ENCODE assay signal across 10 cellular contexts in the genomic region with DNA sequence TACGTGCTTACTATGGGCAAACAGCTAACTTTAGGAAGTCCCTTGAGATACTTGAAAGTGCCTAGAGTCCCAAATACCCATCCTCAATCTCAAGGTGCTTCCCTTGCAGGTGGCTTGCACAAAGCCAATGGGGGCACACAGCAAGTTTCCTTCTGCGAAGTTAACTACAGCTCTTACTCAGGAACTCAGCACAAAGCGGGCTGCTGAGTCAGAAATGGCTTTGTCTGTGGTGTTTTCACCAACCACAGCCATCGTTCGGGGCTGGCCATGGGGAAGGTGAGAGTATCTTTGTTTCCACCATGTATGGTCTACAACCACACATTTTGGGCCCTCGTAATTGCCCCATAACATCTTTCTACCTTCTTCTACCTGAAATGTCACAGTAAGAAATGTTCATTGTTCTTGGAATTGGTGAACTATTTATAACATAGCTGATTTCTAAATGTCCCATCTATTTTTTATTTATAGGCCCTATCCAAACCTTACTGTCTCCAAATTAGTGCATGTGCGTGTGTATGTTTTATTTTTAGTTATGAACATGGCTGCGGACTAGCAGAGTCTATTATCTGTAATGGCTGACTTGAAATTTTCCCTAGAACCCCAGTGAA. TPM values are rescaled to one million over a fixed set of nuclear protein-coding genes. Genes with fewer than 3 reads are reported as not detected.
DNase-seq lines count a peak whose midpoint lies in the region; ATAC-seq, FAIRE-seq and TF ChIP-seq lines count a peak whose summit lies in the region.
"Had no signal": no experiment of that assay in that cellular context is flagged by ENCODE, and none has a peak within 500 bp of the region (broad histone marks: within the 10 kb centered on the region; RNA-seq: fewer than 3 reads in every experiment).

No MANE protein-coding gene starts in this region.

- RAD21 ChIA-PET in GM12878 (lab: Charles Lee; ENCODE audit: unreplicated experiment) = interaction anchor here (0.7 to 3.8 kb wide), 9 partner anchors 8 to 301 kb away, joined by 3 to 25 read pairs (median 4); a partner anchor contains a TSS

- H3K4me3 ChIP-seq in GM12865 (ENCODE audit: low read depth, low read length) = no peak overlapping the region
- no peak overlapping the region for H3K4me3 ChIP-seq in KMS-11 (IDR thresholded peaks at IDR 0.05; ENCODE audit: insufficient read depth, low read depth, low read length)
- no peak overlapping the region for H3K4me3 ChIP-seq in GM12878

- H3K27ac ChIP-seq in KMS-11 (no peak overlapping the region), GM12878 (ENCODE audit: control insufficient read depth, insufficient read depth) (peak overlapping the region; percentile 68)

- H3K36me3 ChIP-seq in KMS-11 (ENCODE audit: insufficient read depth) = no peaks in the 10 kb centered on the region
- no peaks in the 10 kb centered on the region for H3K36me3 ChIP-seq in GM12878 (ENCODE audit: control insufficient read depth in 2 of 2, insufficient read depth in 2 of 2, low read length in 1 of 2)

- H3K4me2 ChIP-seq in KMS-11 = peak overlapping the region; percentile 66
- H3K4me2 ChIP-seq in GM12878 (ENCODE audit: control insufficient read depth, insufficient read depth) = peak overlapping the region; percentile 12; the same call in 1 of the 2 replicates

- FAIRE-seq in GM12878 (lab: Jason Lieb, UNC) = peak; percentile 99
- FAIRE-seq: D721Med had no signal

- POLR2A ChIA-PET in GM12878 (lab: Charles Lee) = interaction anchor here (0.5 to 3.5 kb wide), 5 partner anchors 12 to 57 kb away, joined by 3 to 15 read pairs (median 5); no protein-coding TSS in a partner anchor

- intact Hi-C loops in GM12878 (cut with micrococcal nuclease; ENCODE audit: unreplicated experiment) = loop anchor here (1.0 kb wide), 2 partner anchors 19 to 37 kb away; no protein-coding TSS in a partner anchor

- H3K4me1 ChIP-seq in KMS-11 (ENCODE audit: low read depth, poor library complexity, severe bottlenecking) = peaks cover 57% of the 10 kb centered on the region
- peaks cover 35% of the 10 kb centered on the region for H3K4me1 ChIP-seq in GM12878 (ENCODE audit: control insufficient read depth, insufficient read depth, low read length)

- peak; percentile 97 to 99 for TF ChIP-seq EP300 in GM12878 (IDR thresholded peaks at IDR 0.05; ENCODE audit: borderline replicate concordance in 1 of 2, control insufficient read depth in 1 of 2, low read depth in 2 of 2, low read length in 2 of 2)

- H4K20me1 ChIP-seq in KMS-11 (ENCODE audit: insufficient read depth) (no peaks in the 10 kb centered on the region), GM12878 (ENCODE audit: control insufficient read depth, insufficient read depth) (no peaks in the 10 kb centered on the region)

- SMC1A ChIA-PET in GM12878 (lab: Charles Lee; ENCODE audit: uncharacterized antibody, unreplicated experiment) = interaction anchor here (0.6 to 3.5 kb wide), 9 partner anchors 9 to 104 kb away, joined by 3 to 42 read pairs (median 9); a partner anchor contains a TSS

- H2AFZ ChIP-seq in KMS-11 (ENCODE audit: low read depth) (no peak overlapping the region), GM12878 (ENCODE audit: control insufficient read depth, low read depth, low read length) (no peak overlapping the region)

- in situ Hi-C loops in GM12878 (cut with MboI) = loop anchor here (10.0 to 25.0 kb wide), 3 partner anchors 716 to 1686 kb away; a partner anchor contains a TSS

- peak; percentile 97 for DNase-seq in GM12865 (ENCODE audit: low read depth)
- DNase-seq in GM12878 (ENCODE audit: low read depth, low spot score) = peak; percentile 95
- no peak for DNase-seq in medulla oblongata (ENCODE audit: extremely low spot score)
- DNase-seq in UCSD-AML1 (lab: John Stamatoyannopoulos, UW; ENCODE audit: unreplicated experiment) = no peak
- no peak for DNase-seq in pons (ENCODE audit: low spot score)
- DNase-seq in HuH-7.5 (ENCODE audit: low spot score) = no peak

- no TSS peak for BruUV-seq in GM12878 (replicated peaks; lab: Mats Ljungman, UMichigan)

- under 1% methylated on average over 8 of the region's 8 CpGs for WGBS in GM12878 (ENCODE audit: insufficient coverage, insufficient replicate concordance, low lambda C conversion rate, missing lambda C conversion rate)

- CTCF ChIA-PET in GM12878 (lab: Yijun Ruan, JAX) = interaction anchor here (0.9 to 6.9 kb wide), 8 partner anchors 9 to 401 kb away, joined by 3 to 97 read pairs (median 7); a partner anchor contains a TSS

- TF ChIP-seq POLR2A in GM12878 (IDR thresholded peaks at IDR 0.05; ENCODE audit: low read depth, low read length) = no peak

- TF ChIP-seq CTCF in GM12865 (IDR thresholded peaks at IDR 0.05; ENCODE audit: insufficient read depth, low read depth, low read length, missing control alignments) = no peak
- no peak for TF ChIP-seq CTCF in KMS-11 (conservative IDR thresholded peaks at IDR 0.05; ENCODE audit: low read depth, low read length)
- no peak for TF ChIP-seq CTCF in GM12878 (IDR thresholded peaks at IDR 0.05 in 2 of 3, conservative IDR thresholded peaks at IDR 0.05 in 1 of 3; ENCODE audit: control insufficient read depth in 2 of 3, extremely low read depth in 1 of 3, insufficient read depth in 1 of 3, low read depth in 3 of 3, low read length in 3 of 3)

- H3K9ac ChIP-seq in KMS-11 (no peak overlapping the region), GM12878 (ENCODE audit: control insufficient read depth, insufficient read depth, low read length) (no peak overlapping the region)

- H3K27me3 ChIP-seq in KMS-11 (ENCODE audit: insufficient read depth, low read depth) = peaks cover 36% of the 10 kb centered on the region
- H3K27me3 ChIP-seq in GM12878 (replicated peaks in 1 of 2; ENCODE audit: control insufficient read depth in 2 of 2, insufficient read depth in 2 of 2, low read length in 1 of 2) = no peaks in the 10 kb centered on the region

- H3K9me3 ChIP-seq in GM12878 (replicated peaks; ENCODE audit: control insufficient read depth, insufficient read depth, low read length) = no peaks in the 10 kb centered on the region; the same call in 2 of the 3 replicates

- H3K79me2 ChIP-seq in KMS-11 (ENCODE audit: insufficient read depth, low read depth) (no peaks in the 10 kb centered on the region), GM12878 (ENCODE audit: control insufficient read depth, insufficient read depth, low read length) (no peaks in the 10 kb centered on the region)

- ATAC-seq in GM21529 (IDR thresholded peaks at IDR 0.05; ENCODE audit: unreplicated experiment) (peak; percentile 81), GM12878 (peak; percentile 86)

- 0 out of 2 replicates have a peak, but pooled peaks have one; percentile 12 for TF ChIP-seq RAD21 in GM12878 (IDR thresholded peaks at IDR 0.05; ENCODE audit: insufficient read depth, low read depth, low read length)

RNA-seq across cellular contexts. Expression of a gene that starts 13.9 kb away (rescaled TPM):
- total RNA-seq in GM12878 (2013; cell fraction: nucleolus; rRNA removed) = not detected in 2 replicates
- 0.06 TPM in 1 of 2 replicates, not detected in the other for total RNA-seq in GM12878 (2014; rRNA removed)
- not detected in 2 replicates for total RNA-seq in GM12878 (2014; rRNA removed; fragmentation: Illumina TruSeq; extraction: Trizol)
- not detected in 2 replicates for total RNA-seq in GM12878 (2021)
- polyA plus RNA-seq in GM12878 (2011; ENCODE audit: low read depth) = not detected
- 0.10 and 0.14 TPM in 2 replicates for polyA plus RNA-seq in GM12878 (2011; rRNA removed)
- 0.15 and 0.23 TPM in 2 replicates for polyA plus RNA-seq in GM12878 (2011; cell fraction: cytosol; rRNA removed)
- 0.06 and 0.26 TPM in 2 replicates for polyA plus RNA-seq in GM12878 (2011; cell fraction: nucleus; rRNA removed)
- polyA plus RNA-seq in GM12878 (2012) = not detected in 2 replicates
- not detected in 2 replicates for polyA plus RNA-seq in GM12878 (2014; fragmentation: Illumina TruSeq; extraction: Trizol)
- polyA plus RNA-seq in GM12878 (2014; fragmentation: Nextera tagmentation; extraction: Ambion mirVana) = not detected
- polyA plus RNA-seq in GM12878 (2014; rRNA removed) = not detected in 2 replicates
- polyA plus RNA-seq in GM12878 (2016; fragmentation: Nextera tagmentation; extraction: Ambion mirVana) = under 1 TPM in 1 of 2 experiments, not detected in 1; 0.12 TPM
- 1.8 TPM in 1 of 2 replicates, not detected in the other for polyA minus RNA-seq in GM12878 (2011; rRNA and poly(A)+ RNA removed)
- 3.4 TPM in 1 of 2 replicates, not detected in the other for polyA minus RNA-seq in GM12878 (2011; cell fraction: cytosol; rRNA and poly(A)+ RNA removed)
- 0.24 and 0.77 TPM in 2 replicates for polyA minus RNA-seq in GM12878 (2011; cell fraction: nucleus; rRNA and poly(A)+ RNA removed)
- total RNA-seq: lung microvascular endothelial cell had no signal

RNA-seq across cellular contexts. Expression of a gene that starts 36.0 kb away (rescaled TPM):
- total RNA-seq in GM12878 (2013; cell fraction: nucleolus; rRNA removed) = 18.8 and 19.1 TPM in 2 replicates
- 16.1 and 17.1 TPM in 2 replicates for total RNA-seq in GM12878 (2014; rRNA removed)
- 13.2 and 14.2 TPM in 2 replicates for total RNA-seq in GM12878 (2014; rRNA removed; fragmentation: Illumina TruSeq; extraction: Trizol)
- total RNA-seq in GM12878 (2021) = 11.5 and 12.7 TPM in 2 replicates
- polyA plus RNA-seq in GM12878 (2011; ENCODE audit: low read depth) = 19.8 TPM
- polyA plus RNA-seq in GM12878 (2011; rRNA removed) = 20.5 and 22.4 TPM in 2 replicates
- 42.5 and 45.1 TPM in 2 replicates for polyA plus RNA-seq in GM12878 (2011; cell fraction: cytosol; rRNA removed)
- 8.7 and 12.1 TPM in 2 replicates for polyA plus RNA-seq in GM12878 (2011; cell fraction: nucleus; rRNA removed)
- polyA plus RNA-seq in GM12878 (2012) = 28.0 and 44.1 TPM in 2 replicates
- polyA plus RNA-seq in GM12878 (2014; fragmentation: Illumina TruSeq; extraction: Trizol) = 12.5 and 17.0 TPM in 2 replicates
- 1 to 10 TPM; 9.4 to 9.6 TPM for polyA plus RNA-seq in GM12878 (2014; fragmentation: Nextera tagmentation; extraction: Ambion mirVana)
- 18.1 and 23.0 TPM in 2 replicates for polyA plus RNA-seq in GM12878 (2014; rRNA removed)
- 10 to 100 TPM; 24.0 to 24.9 TPM for polyA plus RNA-seq in GM12878 (2016; fragmentation: Nextera tagmentation; extraction: Ambion mirVana)
- 23.8 and 48.9 TPM in 2 replicates for polyA minus RNA-seq in GM12878 (2011; rRNA and poly(A)+ RNA removed)
- polyA minus RNA-seq in GM12878 (2011; cell fraction: cytosol; rRNA and poly(A)+ RNA removed) = 8.6 and 10.3 TPM in 2 replicates
- polyA minus RNA-seq in GM12878 (2011; cell fraction: nucleus; rRNA and poly(A)+ RNA removed) = 4.5 and 8.8 TPM in 2 replicates
- total RNA-seq: lung microvascular endothelial cell had no signal

RNA-seq across cellular contexts. Expression of a gene that starts 49.1 kb away (rescaled TPM):
- 2.2 and 2.7 TPM in 2 replicates for total RNA-seq in GM12878 (2013; cell fraction: nucleolus; rRNA removed)
- total RNA-seq in GM12878 (2014; rRNA removed) = 0.28 and 2.3 TPM in 2 replicates
- 0.40 and 0.64 TPM in 2 replicates for total RNA-seq in GM12878 (2014; rRNA removed; fragmentation: Illumina TruSeq; extraction: Trizol)
- total RNA-seq in GM12878 (2021) = 0.49 and 0.77 TPM in 2 replicates
- 2.3 TPM for polyA plus RNA-seq in GM12878 (2011; ENCODE audit: low read depth)
- 0.53 and 0.61 TPM in 2 replicates for polyA plus RNA-seq in GM12878 (2011; rRNA removed)
- 0.12 and 0.18 TPM in 2 replicates for polyA plus RNA-seq in GM12878 (2011; cell fraction: cytosol; rRNA removed)
- 1.3 and 2.0 TPM in 2 replicates for polyA plus RNA-seq in GM12878 (2011; cell fraction: nucleus; rRNA removed)
- polyA plus RNA-seq in GM12878 (2012) = 4.5 and 5.4 TPM in 2 replicates
- 0.59 and 0.70 TPM in 2 replicates for polyA plus RNA-seq in GM12878 (2014; fragmentation: Illumina TruSeq; extraction: Trizol)
- under 1 TPM; 0.15 to 0.21 TPM for polyA plus RNA-seq in GM12878 (2014; fragmentation: Nextera tagmentation; extraction: Ambion mirVana)
- polyA plus RNA-seq in GM12878 (2014; rRNA removed) = 0.83 and 0.86 TPM in 2 replicates
- under 1 TPM; 0.44 to 0.59 TPM for polyA plus RNA-seq in GM12878 (2016; fragmentation: Nextera tagmentation; extraction: Ambion mirVana)
- polyA minus RNA-seq in GM12878 (2011; rRNA and poly(A)+ RNA removed) = 0.15 and 0.57 TPM in 2 replicates
- 1.3 and 4.4 TPM in 2 replicates for polyA minus RNA-seq in GM12878 (2011; cell fraction: cytosol; rRNA and poly(A)+ RNA removed)
- 0.67 and 0.85 TPM in 2 replicates for polyA minus RNA-seq in GM12878 (2011; cell fraction: nucleus; rRNA and poly(A)+ RNA removed)

Comparison
In these comparisons a context has a peak if more than half of its experiments do, and no peak if none do; other contexts are left out.
1. DNase-seq: peak in GM12865 (single experiment) and GM12878 (single experiment); none in medulla oblongata (single experiment), UCSD-AML1 (single experiment), pons (single experiment) and HuH-7.5 (single experiment).